Comparison of ENCODE assay signal across 11 cellular contexts in genomic region chr10:46325021-46325420, GRCh38. TPM values are rescaled to one million over a fixed set of nuclear protein-coding genes. Genes with fewer than 3 reads are reported as not detected.
DNase-seq lines count a peak whose midpoint lies in the region; ATAC-seq and TF ChIP-seq lines count a peak whose summit lies in the region.
"Had no signal": no experiment of that assay in that cellular context is flagged by ENCODE, and none has a peak within 500 bp of the region (broad histone marks: within the 10 kb centered on the region; RNA-seq: fewer than 3 reads in every experiment).

No MANE protein-coding gene starts in this region.

- H3K27ac ChIP-seq in foreskin keratinocyte: no peak overlapping the region
- H3K27ac ChIP-seq in substantia nigra (ENCODE audit: low read depth, low read length, poor library complexity, severe bottlenecking): peak overlapping the region; percentile 17

- TF ChIP-seq CTCF in GM12874 (IDR thresholded peaks at IDR 0.05; ENCODE audit: insufficient read depth, low read depth, low read length): peak; percentile 2; the same call in 1 of the 2 replicates
- TF ChIP-seq CTCF in foreskin keratinocyte (conservative IDR thresholded peaks at IDR 0.05): peak; percentile 54

- H3K27me3 ChIP-seq in foreskin keratinocyte: peaks cover 17% of the 10 kb centered on the region

- DNase-seq in OCI-M1 (lab: John Stamatoyannopoulos, UW) (peak; percentile 6), foreskin keratinocyte (no peak), substantia nigra (lab: John Stamatoyannopoulos, UW) (peak in 1 of 49 donors; percentile 24), NCI-H82 treated with DMSO at 0.1 percent for 48 hours (lab: John Stamatoyannopoulos, UW; ENCODE audit: unreplicated experiment) (no peak)
- DNase-seq: kidney, T-helper 2 cell had no signal

- no peaks in the 10 kb centered on the region for H3K4me1 ChIP-seq in foreskin keratinocyte

- peak; percentile 14 for ATAC-seq in foreskin keratinocyte
- ATAC-seq in HG02840 (IDR thresholded peaks at IDR 0.05; ENCODE audit: low FRiP score, unreplicated experiment): no peak
- no peak for ATAC-seq in HG02798 (IDR thresholded peaks at IDR 0.05; ENCODE audit: poor library complexity, unreplicated experiment)
- ATAC-seq: stimulated activated effector memory CD8-positive, alpha-beta T cell treated with anti-CD3 and anti-CD28 coated beads, Interleukin-12 subunit alpha, Interleukin-12 subunit beta, amount 100 ng/mL, for 72 hours had no signal

RNA-seq across cellular contexts. Expression of gene ANTXRL, which starts 38.2 kb away (rescaled TPM):
- not detected in 2 replicates for total RNA-seq in foreskin keratinocyte
- polyA plus RNA-seq in foreskin keratinocyte: not detected in 2 replicates
- total RNA-seq: activated T-helper 1 cell treated with anti-CD3 and anti-CD28 coated beads, Interleukin-12 subunit alpha, Interleukin-12 subunit beta, Interleukin-2, Interleukin-4 antibody, amounts not matched to agents 30 ng/mL and 10 ng/mL and 1 ng/mL, durations not matched to agents 14 hours and 24 hours and 36 hours had no signal

RNA-seq across cellular contexts. Expression of gene ANXA8L1, which starts 50.6 kb away (rescaled TPM):
- total RNA-seq in foreskin keratinocyte: 176 and 351 TPM in 2 replicates
- polyA plus RNA-seq in foreskin keratinocyte: 156 and 267 TPM in 2 replicates
- total RNA-seq: activated T-helper 1 cell treated with anti-CD3 and anti-CD28 coated beads, Interleukin-12 subunit alpha, Interleukin-12 subunit beta, Interleukin-2, Interleukin-4 antibody, amounts not matched to agents 30 ng/mL and 10 ng/mL and 1 ng/mL, durations not matched to agents 14 hours and 24 hours and 36 hours; kidney had no signal
